Comparison of ENCODE assay signal across 1 cellular context in the genomic region with DNA sequence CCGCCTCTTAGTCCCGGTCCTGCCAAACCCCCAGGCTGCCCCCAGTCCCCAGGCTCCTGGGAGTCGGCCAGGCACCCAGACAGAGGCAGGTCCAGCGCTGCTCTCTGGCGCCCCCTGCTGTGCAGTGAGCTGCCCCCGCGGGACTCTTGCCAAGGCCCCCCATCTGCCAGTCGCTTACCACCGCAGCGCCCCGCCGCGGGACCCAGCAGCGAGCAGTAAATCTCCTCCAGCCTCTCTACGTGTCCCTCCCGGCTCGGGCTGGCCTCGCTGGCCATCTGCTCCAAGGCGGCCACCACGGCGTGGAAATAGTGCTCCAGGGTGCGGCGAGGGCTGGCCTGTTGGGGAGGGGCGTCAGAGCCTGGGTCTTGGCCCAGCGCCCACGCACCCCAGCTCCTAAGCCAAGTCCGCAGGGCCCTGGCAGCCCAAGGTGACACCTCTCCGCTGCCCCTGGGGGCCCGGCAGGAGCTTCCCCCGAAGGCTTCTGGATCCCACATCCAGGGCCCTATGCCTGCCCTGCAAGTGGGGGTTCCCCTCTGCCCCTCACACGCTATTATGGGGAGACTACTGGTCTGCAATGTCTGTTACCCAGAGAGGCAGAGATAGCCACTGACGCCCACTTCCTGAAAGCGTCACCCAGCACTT.
A peak's percentile ranks its signal among the peaks of the same experiment; 100 is the strongest.
TF ChIP-seq lines count a peak whose summit lies in the region.

No MANE protein-coding gene starts in this region.

TF ChIP-seq in K562, 482 proteins besides CTCF, POLR2A, EP300 and RAD21 (continued from another document):
- TF ChIP-seq, protein P1, sequence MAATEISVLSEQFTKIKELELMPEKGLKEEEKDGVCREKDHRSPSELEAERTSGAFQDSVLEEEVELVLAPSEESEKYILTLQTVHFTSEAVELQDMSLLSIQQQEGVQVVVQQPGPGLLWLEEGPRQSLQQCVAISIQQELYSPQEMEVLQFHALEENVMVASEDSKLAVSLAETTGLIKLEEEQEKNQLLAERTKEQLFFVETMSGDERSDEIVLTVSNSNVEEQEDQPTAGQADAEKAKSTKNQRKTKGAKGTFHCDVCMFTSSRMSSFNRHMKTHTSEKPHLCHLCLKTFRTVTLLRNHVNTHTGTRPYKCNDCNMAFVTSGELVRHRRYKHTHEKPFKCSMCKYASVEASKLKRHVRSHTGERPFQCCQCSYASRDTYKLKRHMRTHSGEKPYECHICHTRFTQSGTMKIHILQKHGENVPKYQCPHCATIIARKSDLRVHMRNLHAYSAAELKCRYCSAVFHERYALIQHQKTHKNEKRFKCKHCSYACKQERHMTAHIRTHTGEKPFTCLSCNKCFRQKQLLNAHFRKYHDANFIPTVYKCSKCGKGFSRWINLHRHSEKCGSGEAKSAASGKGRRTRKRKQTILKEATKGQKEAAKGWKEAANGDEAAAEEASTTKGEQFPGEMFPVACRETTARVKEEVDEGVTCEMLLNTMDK (IDR thresholded peaks at IDR 0.05; ENCODE audit: borderline replicate concordance, insufficient read depth, low read depth, low read length, poor library complexity, severe bottlenecking): peak; percentile 34
- TF ChIP-seq PCBP2 (IDR thresholded peaks at IDR 0.05; ENCODE audit: low read depth, low read length, poor library complexity, severe bottlenecking) (no peak), GABPB1 (CRISPR knock-in tag; IDR thresholded peaks at IDR 0.05) (no peak), HNRNPL (IDR thresholded peaks at IDR 0.05; ENCODE audit: low read depth, low read length) (no peak), ZNF134 (CRISPR knock-in tag; conservative IDR thresholded peaks at IDR 0.05) (no peak), SMC3 (conservative IDR thresholded peaks at IDR 0.05; ENCODE audit: insufficient read depth, low read depth, low read length) (0 out of 2 replicates have a peak, but pooled peaks have one; percentile 17), ZNF184 (CRISPR knock-in tag; IDR thresholded peaks at IDR 0.05) (no peak), FOXA1 (IDR thresholded peaks at IDR 0.05; ENCODE audit: borderline replicate concordance) (no peak), ZNF165 (CRISPR knock-in tag; IDR thresholded peaks at IDR 0.05; ENCODE audit: borderline replicate concordance) (no peak), SRSF1 (IDR thresholded peaks at IDR 0.05; ENCODE audit: low read depth, low read length) (no peak), NFIC (IDR thresholded peaks at IDR 0.05) (peak; percentile 86), ZNF707 (CRISPR knock-in tag; conservative IDR thresholded peaks at IDR 0.05) (no peak), ZNF23 (CRISPR knock-in tag; IDR thresholded peaks at IDR 0.05) (no peak)
- TF ChIP-seq, protein P2, sequence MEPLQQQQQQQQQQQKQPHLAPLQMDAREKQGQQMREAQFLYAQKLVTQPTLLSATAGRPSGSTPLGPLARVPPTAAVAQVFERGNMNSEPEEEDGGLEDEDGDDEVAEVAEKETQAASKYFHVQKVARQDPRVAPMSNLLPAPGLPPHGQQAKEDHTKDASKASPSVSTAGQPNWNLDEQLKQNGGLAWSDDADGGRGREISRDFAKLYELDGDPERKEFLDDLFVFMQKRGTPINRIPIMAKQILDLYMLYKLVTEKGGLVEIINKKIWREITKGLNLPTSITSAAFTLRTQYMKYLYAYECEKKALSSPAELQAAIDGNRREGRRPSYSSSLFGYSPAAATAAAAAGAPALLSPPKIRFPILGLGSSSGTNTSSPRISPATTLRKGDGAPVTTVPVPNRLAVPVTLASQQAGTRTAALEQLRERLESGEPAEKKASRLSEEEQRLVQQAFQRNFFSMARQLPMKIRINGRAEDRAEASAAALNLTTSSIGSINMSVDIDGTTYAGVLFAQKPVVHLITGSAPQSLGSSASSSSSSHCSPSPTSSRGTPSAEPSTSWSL (CRISPR knock-in tag; IDR thresholded peaks at IDR 0.05; ENCODE audit: borderline replicate concordance): no peak
- TF ChIP-seq, protein P3, sequence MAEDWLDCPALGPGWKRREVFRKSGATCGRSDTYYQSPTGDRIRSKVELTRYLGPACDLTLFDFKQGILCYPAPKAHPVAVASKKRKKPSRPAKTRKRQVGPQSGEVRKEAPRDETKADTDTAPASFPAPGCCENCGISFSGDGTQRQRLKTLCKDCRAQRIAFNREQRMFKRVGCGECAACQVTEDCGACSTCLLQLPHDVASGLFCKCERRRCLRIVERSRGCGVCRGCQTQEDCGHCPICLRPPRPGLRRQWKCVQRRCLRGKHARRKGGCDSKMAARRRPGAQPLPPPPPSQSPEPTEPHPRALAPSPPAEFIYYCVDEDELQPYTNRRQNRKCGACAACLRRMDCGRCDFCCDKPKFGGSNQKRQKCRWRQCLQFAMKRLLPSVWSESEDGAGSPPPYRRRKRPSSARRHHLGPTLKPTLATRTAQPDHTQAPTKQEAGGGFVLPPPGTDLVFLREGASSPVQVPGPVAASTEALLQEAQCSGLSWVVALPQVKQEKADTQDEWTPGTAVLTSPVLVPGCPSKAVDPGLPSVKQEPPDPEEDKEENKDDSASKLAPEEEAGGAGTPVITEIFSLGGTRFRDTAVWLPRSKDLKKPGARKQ (CRISPR knock-in tag; IDR thresholded peaks at IDR 0.05): no peak
- TF ChIP-seq, protein P4, sequence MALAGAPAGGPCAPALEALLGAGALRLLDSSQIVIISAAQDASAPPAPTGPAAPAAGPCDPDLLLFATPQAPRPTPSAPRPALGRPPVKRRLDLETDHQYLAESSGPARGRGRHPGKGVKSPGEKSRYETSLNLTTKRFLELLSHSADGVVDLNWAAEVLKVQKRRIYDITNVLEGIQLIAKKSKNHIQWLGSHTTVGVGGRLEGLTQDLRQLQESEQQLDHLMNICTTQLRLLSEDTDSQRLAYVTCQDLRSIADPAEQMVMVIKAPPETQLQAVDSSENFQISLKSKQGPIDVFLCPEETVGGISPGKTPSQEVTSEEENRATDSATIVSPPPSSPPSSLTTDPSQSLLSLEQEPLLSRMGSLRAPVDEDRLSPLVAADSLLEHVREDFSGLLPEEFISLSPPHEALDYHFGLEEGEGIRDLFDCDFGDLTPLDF (CRISPR knock-in tag; IDR thresholded peaks at IDR 0.05): no peak
- TF ChIP-seq, protein P5, sequence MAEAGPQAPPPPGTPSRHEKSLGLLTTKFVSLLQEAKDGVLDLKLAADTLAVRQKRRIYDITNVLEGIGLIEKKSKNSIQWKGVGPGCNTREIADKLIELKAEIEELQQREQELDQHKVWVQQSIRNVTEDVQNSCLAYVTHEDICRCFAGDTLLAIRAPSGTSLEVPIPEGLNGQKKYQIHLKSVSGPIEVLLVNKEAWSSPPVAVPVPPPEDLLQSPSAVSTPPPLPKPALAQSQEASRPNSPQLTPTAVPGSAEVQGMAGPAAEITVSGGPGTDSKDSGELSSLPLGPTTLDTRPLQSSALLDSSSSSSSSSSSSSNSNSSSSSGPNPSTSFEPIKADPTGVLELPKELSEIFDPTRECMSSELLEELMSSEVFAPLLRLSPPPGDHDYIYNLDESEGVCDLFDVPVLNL (CRISPR knock-in tag; IDR thresholded peaks at IDR 0.05; ENCODE audit: low read depth): no peak
- TF ChIP-seq, protein P6, sequence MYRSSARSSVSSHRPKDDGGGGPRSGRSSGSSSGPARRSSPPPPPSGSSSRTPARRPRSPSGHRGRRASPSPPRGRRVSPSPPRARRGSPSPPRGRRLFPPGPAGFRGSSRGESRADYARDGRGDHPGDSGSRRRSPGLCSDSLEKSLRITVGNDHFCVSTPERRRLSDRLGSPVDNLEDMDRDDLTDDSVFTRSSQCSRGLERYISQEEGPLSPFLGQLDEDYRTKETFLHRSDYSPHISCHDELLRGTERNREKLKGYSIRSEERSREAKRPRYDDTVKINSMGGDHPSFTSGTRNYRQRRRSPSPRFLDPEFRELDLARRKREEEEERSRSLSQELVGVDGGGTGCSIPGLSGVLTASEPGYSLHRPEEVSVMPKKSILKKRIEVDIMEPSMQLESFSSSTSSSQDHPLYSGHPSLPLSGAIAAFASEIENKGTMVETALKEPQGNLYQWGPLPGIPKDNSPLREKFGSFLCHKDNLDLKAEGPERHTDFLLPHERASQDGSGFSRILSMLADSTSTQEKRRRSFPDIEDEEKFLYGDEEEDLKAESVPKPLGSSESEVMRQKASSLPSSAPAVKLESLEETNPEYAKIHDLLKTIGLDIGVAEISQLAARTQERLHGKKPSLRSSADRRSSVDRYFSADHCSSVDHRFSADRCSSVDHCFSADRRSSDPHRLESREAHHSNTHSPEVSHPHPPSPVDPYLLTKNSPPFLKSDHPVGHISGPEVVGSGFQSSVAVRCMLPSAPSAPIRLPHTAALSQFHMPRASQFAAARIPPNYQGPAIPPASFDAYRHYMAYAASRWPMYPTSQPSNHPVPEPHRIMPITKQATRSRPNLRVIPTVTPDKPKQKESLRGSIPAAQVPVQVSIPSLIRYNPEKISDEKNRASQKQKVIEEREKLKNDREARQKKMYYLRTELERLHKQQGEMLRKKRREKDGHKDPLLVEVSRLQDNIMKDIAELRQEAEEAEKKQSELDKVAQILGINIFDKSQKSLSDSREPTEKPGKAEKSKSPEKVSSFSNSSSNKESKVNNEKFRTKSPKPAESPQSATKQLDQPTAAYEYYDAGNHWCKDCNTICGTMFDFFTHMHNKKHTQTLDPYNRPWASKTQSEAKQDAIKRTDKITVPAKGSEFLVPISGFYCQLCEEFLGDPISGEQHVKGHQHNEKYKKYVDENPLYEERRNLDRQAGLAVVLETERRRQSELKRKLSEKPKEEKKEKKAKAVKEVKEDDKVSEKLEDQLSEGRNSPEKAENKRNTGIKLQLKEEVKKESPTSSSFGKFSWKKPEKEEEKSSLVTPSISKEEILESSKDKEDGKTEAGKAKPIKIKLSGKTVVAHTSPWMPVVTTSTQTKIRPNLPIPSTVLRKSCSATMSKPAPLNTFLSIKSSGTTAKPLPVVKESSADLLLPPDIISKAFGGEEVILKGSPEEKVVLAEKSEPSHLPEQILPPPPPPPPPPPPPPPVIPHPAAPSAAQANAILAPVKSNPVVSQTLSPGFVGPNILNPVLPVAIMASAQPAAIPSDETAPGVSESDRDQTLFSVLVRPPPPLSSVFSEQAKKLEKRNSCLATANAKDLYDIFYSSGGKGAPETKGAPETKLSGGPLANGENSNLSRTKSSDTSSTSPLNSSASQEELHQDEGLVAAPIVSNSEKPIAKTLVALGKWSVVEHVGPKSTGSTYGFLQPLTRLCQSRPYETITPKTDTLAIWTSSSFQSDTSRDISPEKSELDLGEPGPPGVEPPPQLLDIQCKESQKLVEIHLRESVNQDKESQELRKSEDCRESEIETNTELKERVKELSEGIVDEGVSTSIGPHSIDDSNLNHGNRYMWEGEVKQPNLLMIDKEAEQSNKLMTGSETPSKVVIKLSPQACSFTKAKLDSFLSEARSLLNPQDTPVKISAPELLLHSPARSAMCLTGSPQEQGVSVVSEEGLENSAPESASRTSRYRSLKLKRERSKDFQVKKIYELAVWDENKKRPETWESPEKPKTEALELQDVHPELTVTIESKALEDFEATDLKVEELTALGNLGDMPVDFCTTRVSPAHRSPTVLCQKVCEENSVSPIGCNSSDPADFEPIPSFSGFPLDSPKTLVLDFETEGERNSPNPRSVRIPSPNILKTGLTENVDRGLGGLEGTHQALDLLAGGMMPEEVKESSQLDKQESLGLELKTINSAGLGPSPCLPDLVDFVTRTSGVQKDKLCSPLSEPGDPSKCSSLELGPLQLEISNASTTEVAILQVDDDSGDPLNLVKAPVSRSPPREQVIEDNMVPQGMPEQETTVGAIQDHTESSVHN (IDR thresholded peaks at IDR 0.05; ENCODE audit: borderline replicate concordance in 1 of 2, low read depth in 1 of 2): no peak
- TF ChIP-seq, protein P7, sequence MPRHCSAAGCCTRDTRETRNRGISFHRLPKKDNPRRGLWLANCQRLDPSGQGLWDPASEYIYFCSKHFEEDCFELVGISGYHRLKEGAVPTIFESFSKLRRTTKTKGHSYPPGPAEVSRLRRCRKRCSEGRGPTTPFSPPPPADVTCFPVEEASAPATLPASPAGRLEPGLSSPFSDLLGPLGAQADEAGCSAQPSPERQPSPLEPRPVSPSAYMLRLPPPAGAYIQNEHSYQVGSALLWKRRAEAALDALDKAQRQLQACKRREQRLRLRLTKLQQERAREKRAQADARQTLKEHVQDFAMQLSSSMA (CRISPR knock-in tag; IDR thresholded peaks at IDR 0.05): no peak
TF ChIP-seq in K562: peak in this region for 3.
